13 cellular contexts compared by ENCODE assay signal in the genomic region with DNA sequence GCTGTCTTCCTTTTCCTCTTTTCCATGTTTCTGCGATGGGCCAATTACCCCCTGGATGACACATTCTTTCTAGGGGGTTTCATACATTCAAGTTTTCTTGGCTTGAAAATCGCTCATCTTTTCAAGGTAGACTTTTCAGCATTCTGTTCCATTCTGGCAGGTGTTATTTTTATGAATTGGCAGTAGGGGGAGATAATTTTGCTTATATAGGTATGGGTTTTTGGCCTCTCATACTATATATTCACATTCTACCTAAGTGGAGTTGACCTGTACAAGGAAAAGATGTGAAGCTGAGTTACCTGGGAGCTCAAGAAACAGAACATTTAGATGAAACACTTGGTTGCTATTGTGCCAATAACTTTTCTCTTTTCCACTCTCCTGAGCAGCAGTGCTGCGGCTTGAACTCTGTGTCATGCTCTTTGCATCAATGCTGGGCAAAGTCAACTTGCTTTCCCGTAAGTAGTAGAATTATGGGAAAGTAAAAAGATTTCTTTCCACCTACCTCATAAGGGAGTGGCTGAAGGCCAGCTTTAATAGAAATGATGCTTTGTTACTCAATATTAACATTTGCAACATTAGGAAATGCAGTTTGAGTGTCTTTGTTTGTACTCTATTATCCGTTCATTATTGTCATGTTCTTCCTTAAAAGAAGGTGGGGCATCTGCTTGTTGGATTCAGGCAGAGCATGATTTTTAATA. TPM values are rescaled to one million over a fixed set of nuclear protein-coding genes. Genes with fewer than 3 reads are reported as not detected.
DNase-seq lines count a peak whose midpoint lies in the region; ATAC-seq and TF ChIP-seq lines count a peak whose summit lies in the region.
"Had no signal": no experiment of that assay in that cellular context is flagged by ENCODE, and none has a peak within 500 bp of the region (broad histone marks: within the 10 kb centered on the region; RNA-seq: fewer than 3 reads in every experiment).

No MANE protein-coding gene starts in this region.

- no peak overlapping the region for H3K4me3 Mint-ChIP-seq in activated CD8-positive, alpha-beta T cell treated with anti-CD3 and anti-CD28 coated beads for 36 hours
- no peak overlapping the region for H3K4me3 Mint-ChIP-seq in activated CD8-positive, alpha-beta T cell treated with anti-CD3 and anti-CD28 coated beads, Interleukin-2, amount 10 ng/mL, durations not matched to agents 7 days and 5 days
- H3K4me3 Mint-ChIP-seq in endodermal cell, result no peak overlapping the region
- H3K4me3 Mint-ChIP-seq in naive thymus-derived CD4-positive, alpha-beta T cell, result no peak overlapping the region

- H3K4me1 ChIP-seq in endodermal cell (ENCODE audit: control insufficient read depth, insufficient read depth, low read length) (peaks cover 5% of the 10 kb centered on the region), uterus (peaks cover 0 to 25% of the 10 kb centered on the region in 2 donors)
- H3K4me1 ChIP-seq in naive thymus-derived CD4-positive, alpha-beta T cell (ENCODE audit: control insufficient read depth in 2 of 2, insufficient read depth in 2 of 2, low read length in 2 of 2), result no peaks in the 10 kb centered on the region

- 88 to 100% methylated on average over 1 to 4 of the region's 5 CpGs for WGBS in endodermal cell (ENCODE audit: insufficient coverage in 1 of 2, insufficient read length in 1 of 2), 2 experiments

- no peak overlapping the region for H3K27ac ChIP-seq in endodermal cell (ENCODE audit: low read depth, low read length)
- peak overlapping the region; percentile 53 to 59 for H3K27ac ChIP-seq in uterus
- no peak overlapping the region for H3K27ac ChIP-seq in naive thymus-derived CD4-positive, alpha-beta T cell (ENCODE audit: low read depth, low read length)
- H3K27ac ChIP-seq: ascending aorta, gastrocnemius medialis had no signal

- H3K27ac Mint-ChIP-seq in activated CD8-positive, alpha-beta T cell treated with anti-CD3 and anti-CD28 coated beads for 36 hours, result no peak overlapping the region
- H3K27ac Mint-ChIP-seq in activated CD8-positive, alpha-beta T cell treated with anti-CD3 and anti-CD28 coated beads, Interleukin-2, amount 10 ng/mL, durations not matched to agents 7 days and 5 days, result no peak overlapping the region
- H3K27ac Mint-ChIP-seq in endodermal cell, result no peak overlapping the region
- no peak overlapping the region for H3K27ac Mint-ChIP-seq in naive thymus-derived CD4-positive, alpha-beta T cell

- peak; percentile 16 for TF ChIP-seq CTCF in activated CD8-positive, alpha-beta T cell treated with anti-CD3 and anti-CD28 coated beads for 36 hours (IDR thresholded peaks at IDR 0.05)
- TF ChIP-seq CTCF in endodermal cell (conservative IDR thresholded peaks at IDR 0.05) (peak; percentile 8), uterus (IDR thresholded peaks at IDR 0.05) (no peak)

- CTCF ChIA-PET in activated CD8-positive, alpha-beta T cell treated with anti-CD3 and anti-CD28 coated beads for 36 hours (lab: Charles Lee), result no interaction called here
- CTCF ChIA-PET in activated CD8-positive, alpha-beta T cell treated with anti-CD3 and anti-CD28 coated beads, Interleukin-2, amount 10 ng/mL, durations not matched to agents 7 days and 5 days (lab: Charles Lee), result interaction anchor here (1.0 to 1.1 kb wide), 2 partner anchors 21 to 46 kb away, joined by 3 to 4 read pairs; no protein-coding TSS in a partner anchor
- CTCF ChIA-PET in naive thymus-derived CD4-positive, alpha-beta T cell (lab: Charles Lee), result no interaction called here

- H3K36me3 Mint-ChIP-seq in activated CD8-positive, alpha-beta T cell treated with anti-CD3 and anti-CD28 coated beads for 36 hours (ENCODE audit: low read depth), result no peaks in the 10 kb centered on the region
- H3K36me3 Mint-ChIP-seq in activated CD8-positive, alpha-beta T cell treated with anti-CD3 and anti-CD28 coated beads, Interleukin-2, amount 10 ng/mL, durations not matched to agents 7 days and 5 days (ENCODE audit: low read depth), result no peaks in the 10 kb centered on the region
- H3K36me3 Mint-ChIP-seq in endodermal cell (ENCODE audit: low read depth), result no peaks in the 10 kb centered on the region
- H3K36me3 Mint-ChIP-seq in naive thymus-derived CD4-positive, alpha-beta T cell, result peaks cover 0 to 5% (median 0%) of the 10 kb centered on the region in 5 donors

- ATAC-seq in activated CD8-positive, alpha-beta T cell treated with anti-CD3 and anti-CD28 coated beads for 36 hours, result no peak
- no peak for ATAC-seq in activated CD8-positive, alpha-beta T cell treated with anti-CD3 and anti-CD28 coated beads, Interleukin-2, amount 10 ng/mL, durations not matched to agents 7 days and 5 days
- ATAC-seq in naive thymus-derived CD4-positive, alpha-beta T cell, result no peak
- ATAC-seq in GM21737 (IDR thresholded peaks at IDR 0.05; ENCODE audit: unreplicated experiment), result no peak

- no peak overlapping the region for H3K9ac ChIP-seq in endodermal cell (ENCODE audit: extremely low read depth, low read length, poor library complexity, severe bottlenecking)

- H3K27me3 ChIP-seq in endodermal cell (ENCODE audit: control insufficient read depth, insufficient read depth, low read length, poor library complexity, severe bottlenecking) (no peaks in the 10 kb centered on the region), uterus (no peaks in the 10 kb centered on the region)
- H3K27me3 ChIP-seq in naive thymus-derived CD4-positive, alpha-beta T cell (ENCODE audit: control insufficient read depth in 2 of 2, insufficient read depth in 2 of 2, low read length in 2 of 2), result no peaks in the 10 kb centered on the region
- H3K27me3 ChIP-seq: ascending aorta, gastrocnemius medialis had no signal

- intact Hi-C loops in activated CD8-positive, alpha-beta T cell treated with anti-CD3 and anti-CD28 coated beads for 36 hours (cut with micrococcal nuclease), result no loop called here
- intact Hi-C loops in uterus (cut with DNase I; ENCODE audit: low total_unique reads), result no loop called here
- intact Hi-C loops in naive thymus-derived CD4-positive, alpha-beta T cell (cut with micrococcal nuclease), result no loop called here

- H3K4me3 ChIP-seq in endodermal cell (ENCODE audit: low read length) (no peak overlapping the region), uterus (no peak overlapping the region)
- no peak overlapping the region for H3K4me3 ChIP-seq in naive thymus-derived CD4-positive, alpha-beta T cell (ENCODE audit: low read length)
- H3K4me3 ChIP-seq: ascending aorta, gastrocnemius medialis had no signal

- peaks cover 5% of the 10 kb centered on the region for H3K4me1 Mint-ChIP-seq in activated CD8-positive, alpha-beta T cell treated with anti-CD3 and anti-CD28 coated beads for 36 hours (ENCODE audit: low read depth)
- peaks cover 4% of the 10 kb centered on the region for H3K4me1 Mint-ChIP-seq in activated CD8-positive, alpha-beta T cell treated with anti-CD3 and anti-CD28 coated beads, Interleukin-2, amount 10 ng/mL, durations not matched to agents 7 days and 5 days (ENCODE audit: low read depth)
- no peaks in the 10 kb centered on the region for H3K4me1 Mint-ChIP-seq in endodermal cell
- H3K4me1 Mint-ChIP-seq in naive thymus-derived CD4-positive, alpha-beta T cell, result peaks cover 0 to 5% (median 0%) of the 10 kb centered on the region in 7 donors

- TF ChIP-seq POLR2A in uterus (IDR thresholded peaks at IDR 0.05), result no peak

- no peak for DNase-seq in activated CD8-positive, alpha-beta T cell treated with anti-CD3 and anti-CD28 coated beads for 36 hours
- no peak for DNase-seq in activated CD8-positive, alpha-beta T cell treated with anti-CD3 and anti-CD28 coated beads, Interleukin-2, amount 10 ng/mL, durations not matched to agents 7 days and 5 days
- no peak for DNase-seq in endodermal cell
- DNase-seq in iris pigment epithelial cell (ENCODE audit: low read depth), result peak; percentile 96
- peak; percentile 39 to 48 for DNase-seq in uterus
- DNase-seq in CD1c-positive myeloid dendritic cell (ENCODE audit: extremely low spot score), result no peak
- no peak for DNase-seq in naive thymus-derived CD4-positive, alpha-beta T cell
- DNase-seq: 8988T; activated effector memory CD4-positive, alpha-beta T cell treated with Interleukin-2 at 50 U/mL for 16 hours; gastrocnemius medialis had no signal

- POLR2A ChIA-PET in activated CD8-positive, alpha-beta T cell treated with anti-CD3 and anti-CD28 coated beads for 36 hours (lab: Charles Lee), result no interaction called here
- POLR2A ChIA-PET in activated CD8-positive, alpha-beta T cell treated with anti-CD3 and anti-CD28 coated beads, Interleukin-2, amount 10 ng/mL, durations not matched to agents 7 days and 5 days (lab: Charles Lee), result no interaction called here
- POLR2A ChIA-PET in naive thymus-derived CD4-positive, alpha-beta T cell (lab: Charles Lee), result no interaction called here

- H3K9me3 Mint-ChIP-seq in activated CD8-positive, alpha-beta T cell treated with anti-CD3 and anti-CD28 coated beads for 36 hours, result no peaks in the 10 kb centered on the region
- H3K9me3 Mint-ChIP-seq in activated CD8-positive, alpha-beta T cell treated with anti-CD3 and anti-CD28 coated beads, Interleukin-2, amount 10 ng/mL, durations not matched to agents 7 days and 5 days (ENCODE audit: insufficient read depth), result no peaks in the 10 kb centered on the region
- no peaks in the 10 kb centered on the region for H3K9me3 Mint-ChIP-seq in endodermal cell
- no peaks in the 10 kb centered on the region for H3K9me3 Mint-ChIP-seq in naive thymus-derived CD4-positive, alpha-beta T cell

- H3K36me3 ChIP-seq in endodermal cell (ENCODE audit: control insufficient read depth, insufficient read depth, low read length) (no peaks in the 10 kb centered on the region), uterus (no peaks in the 10 kb centered on the region)
- H3K36me3 ChIP-seq in naive thymus-derived CD4-positive, alpha-beta T cell (ENCODE audit: control insufficient read depth in 2 of 3, insufficient read depth in 3 of 3, low read length in 3 of 3), result no peaks in the 10 kb centered on the region
- H3K36me3 ChIP-seq: ascending aorta, gastrocnemius medialis had no signal

- H3K9me3 ChIP-seq in endodermal cell (ENCODE audit: control insufficient read depth, low read length) (no peaks in the 10 kb centered on the region), uterus (no peaks in the 10 kb centered on the region)
- H3K9me3 ChIP-seq in naive thymus-derived CD4-positive, alpha-beta T cell (ENCODE audit: control insufficient read depth in 2 of 3, low read length in 3 of 3), result no peaks in the 10 kb centered on the region
- H3K9me3 ChIP-seq: ascending aorta, gastrocnemius medialis had no signal

- H3K27me3 Mint-ChIP-seq in activated CD8-positive, alpha-beta T cell treated with anti-CD3 and anti-CD28 coated beads for 36 hours, result no peaks in the 10 kb centered on the region
- H3K27me3 Mint-ChIP-seq in activated CD8-positive, alpha-beta T cell treated with anti-CD3 and anti-CD28 coated beads, Interleukin-2, amount 10 ng/mL, durations not matched to agents 7 days and 5 days (ENCODE audit: low read depth), result no peaks in the 10 kb centered on the region
- H3K27me3 Mint-ChIP-seq in endodermal cell (ENCODE audit: insufficient read depth), result no peaks in the 10 kb centered on the region
- H3K27me3 Mint-ChIP-seq in naive thymus-derived CD4-positive, alpha-beta T cell, result no peaks in the 10 kb centered on the region

RNA-seq across cellular contexts. Expression of a gene that starts 27.9 kb away (rescaled TPM):
- total RNA-seq in activated CD8-positive, alpha-beta T cell treated with anti-CD3 and anti-CD28 coated beads for 36 hours, result 1 to 10 TPM; 9.2 to 9.7 TPM
- total RNA-seq in activated CD8-positive, alpha-beta T cell treated with anti-CD3 and anti-CD28 coated beads, Interleukin-2, amount 10 ng/mL, durations not matched to agents 7 days and 5 days, result 10 to 100 TPM; 22.2 to 24.1 TPM
- total RNA-seq in endodermal cell, result 10 to 100 TPM; 11.7 to 13.4 TPM
- 15.1 TPM for polyA plus RNA-seq in endodermal cell (2013, experiment 1 of 2)
- 12.3 TPM for polyA plus RNA-seq in endodermal cell (2013, experiment 2 of 2)
- 100 to 1,000 TPM in 3 of 4 donors, 10 to 100 TPM in 1; 52.0 to 152 (median 104) TPM for total RNA-seq in uterus
- 10 to 100 TPM; 24.6 to 66.0 (median 31.1) TPM for total RNA-seq in naive thymus-derived CD4-positive, alpha-beta T cell
- polyA plus RNA-seq in naive thymus-derived CD4-positive, alpha-beta T cell, result 10 to 100 TPM; 52.9 to 54.6 TPM

RNA-seq across cellular contexts. Expression of a gene that starts 41.7 kb away (rescaled TPM):
- total RNA-seq in activated CD8-positive, alpha-beta T cell treated with anti-CD3 and anti-CD28 coated beads for 36 hours, result not detected
- total RNA-seq in activated CD8-positive, alpha-beta T cell treated with anti-CD3 and anti-CD28 coated beads, Interleukin-2, amount 10 ng/mL, durations not matched to agents 7 days and 5 days, result not detected
- total RNA-seq in endodermal cell (under 1 TPM; 0.58 to 0.95 TPM), uterus (100 to 1,000 TPM in 1 of 4 donors, 10 to 100 TPM in 3; 12.8 to 398 (median 50.5) TPM)
- 1.1 TPM for polyA plus RNA-seq in endodermal cell (2013, experiment 1 of 2)
- 1.6 TPM for polyA plus RNA-seq in endodermal cell (2013, experiment 2 of 2)
- not detected for total RNA-seq in naive thymus-derived CD4-positive, alpha-beta T cell
- polyA plus RNA-seq in naive thymus-derived CD4-positive, alpha-beta T cell, result not detected
- total RNA-seq: G401 had no signal

Comparison
In these comparisons a context has a peak if more than half of its experiments do, and no peak if none do; other contexts are left out.
1. DNase-seq: peak in iris pigment epithelial cell (single experiment) and uterus (2 of 2); none in activated CD8-positive, alpha-beta T cell treated with anti-CD3 and anti-CD28 coated beads for 36 hours (single experiment), activated CD8-positive, alpha-beta T cell treated with anti-CD3 and anti-CD28 coated beads, Interleukin-2, amount 10 ng/mL, durations not matched to agents 7 days and 5 days (single experiment), endodermal cell (single experiment), CD1c-positive myeloid dendritic cell (single experiment) and naive thymus-derived CD4-positive, alpha-beta T cell (0 of 9).
2. CTCF ChIP-seq: peak in activated CD8-positive, alpha-beta T cell treated with anti-CD3 and anti-CD28 coated beads for 36 hours (single experiment) and endodermal cell (single experiment); none in uterus (0 of 4).
3. H3K27ac ChIP-seq: peak in uterus (2 of 2); none in endodermal cell (single experiment) and naive thymus-derived CD4-positive, alpha-beta T cell (single experiment).
4. RNA of a gene that starts 41.7 kb away (total RNA-seq): 12.8 to 398 TPM in uterus; 0.58 to 0.95 TPM in endodermal cell, not detected in activated CD8-positive, alpha-beta T cell treated with anti-CD3 and anti-CD28 coated beads for 36 hours, not detected in activated CD8-positive, alpha-beta T cell treated with anti-CD3 and anti-CD28 coated beads, Interleukin-2, amount 10 ng/mL, durations not matched to agents 7 days and 5 days and not detected in naive thymus-derived CD4-positive, alpha-beta T cell; every median in the first group is over 4 times any median in the second.